In genomic region chr2:119809329-119810038, GRCh38 we compare ENCODE assay signal across 10 cellular contexts. TPM values are rescaled to one million over a fixed set of nuclear protein-coding genes. Genes with fewer than 3 reads are reported as not detected.
DNase-seq lines count a peak whose midpoint lies in the region; ATAC-seq and TF ChIP-seq lines count a peak whose summit lies in the region.
"Had no signal": no experiment of that assay in that cellular context is flagged by ENCODE, and none has a peak within 500 bp of the region (broad histone marks: within the 10 kb centered on the region; RNA-seq: fewer than 3 reads in every experiment).

No MANE protein-coding gene starts in this region.

- TF ChIP-seq CTCF in coronary artery (IDR thresholded peaks at IDR 0.05): no peak

- DNase-seq in Daoy (ENCODE audit: low read depth) (peak; percentile 37), NCI-H460 (ENCODE audit: extremely low read depth, low read depth) (peak; percentile 28), dermis blood vessel endothelial cell (peak; percentile 88), myocyte (ENCODE audit: low read depth) (peak; percentile 14), coronary artery (ENCODE audit: low spot score) (no peak)
- DNase-seq: occipital lobe had no signal

- no peak overlapping the region for H3K4me3 ChIP-seq in coronary artery
- H3K4me3 ChIP-seq: uterus had no signal

- ATAC-seq in HG03045 (IDR thresholded peaks at IDR 0.05; ENCODE audit: unreplicated experiment) (no peak), esophagus mucosa (no peak), GM19023 (IDR thresholded peaks at IDR 0.05; ENCODE audit: unreplicated experiment) (no peak)

- no peak overlapping the region for H3K27ac ChIP-seq in coronary artery
- H3K27ac ChIP-seq: uterus had no signal

RNA-seq across cellular contexts. Expression of gene PTPN4, which starts 49.8 kb away (rescaled TPM):
- 5.6 and 20.3 TPM in 2 replicates for total RNA-seq in Daoy (2014; rRNA removed; shearing (Covaris generic))
- total RNA-seq in NCI-H460 (2014; rRNA removed; shearing (Covaris generic)): 33.1 and 34.3 TPM in 2 replicates
- 19.6 and 24.1 TPM in 2 replicates for polyA plus RNA-seq in NCI-H460 (2014; cell fraction: nucleus; rRNA removed)
- total RNA-seq in dermis blood vessel endothelial cell: 27.9 and 31.4 TPM in 2 replicates
- total RNA-seq in myocyte: 24.8 and 29.2 TPM in 2 replicates
- polyA plus RNA-seq in myocyte (2012): 5.9 TPM
- total RNA-seq in esophagus mucosa: 20.4 TPM
